In genomic region chr10:102643346-102644065, GRCh38 we compare ENCODE assay signal across 8 cellular contexts. TPM values are rescaled to one million over a fixed set of nuclear protein-coding genes. Genes with fewer than 3 reads are reported as not detected.
DNase-seq lines count a peak whose midpoint lies in the region; ATAC-seq and TF ChIP-seq lines count a peak whose summit lies in the region.

No MANE protein-coding gene starts in this region.

- POLR2A ChIA-PET in activated CD8-positive, alpha-beta T cell treated with anti-CD3 and anti-CD28 coated beads for 36 hours (lab: Charles Lee) = interaction anchor here (0.6 to 4.5 kb wide), 8 partner anchors 9 to 192 kb away, joined by 3 to 35 read pairs (median 5); partner anchors contain the start of genes ARL3, C10orf95, SFXN2 and WBP1L

- no peak for TF ChIP-seq CTCF in AG09319 (IDR thresholded peaks at IDR 0.05; ENCODE audit: low read depth, low read length)
- TF ChIP-seq CTCF in activated CD8-positive, alpha-beta T cell treated with anti-CD3 and anti-CD28 coated beads for 36 hours (IDR thresholded peaks at IDR 0.05) = no peak
- TF ChIP-seq CTCF in mesothelial cell of epicardium (IDR thresholded peaks at IDR 0.05; ENCODE audit: unreplicated experiment) = no peak

- H3K4me3 Mint-ChIP-seq in activated CD8-positive, alpha-beta T cell treated with anti-CD3 and anti-CD28 coated beads for 36 hours = peak overlapping the region; percentile 85
- peak overlapping the region; percentile 91 for H3K4me3 Mint-ChIP-seq in mesothelial cell of epicardium
- H3K4me3 Mint-ChIP-seq in stimulated activated naive CD8-positive, alpha-beta T cell treated with anti-CD3 and anti-CD28 coated beads, Interleukin-15, amount 100 ng/mL, for 72 hours = peak overlapping the region; percentile 90

- ATAC-seq in GM19025 (IDR thresholded peaks at IDR 0.05; ENCODE audit: low read depth, unreplicated experiment) (peak; percentile 2), HG03565 (IDR thresholded peaks at IDR 0.05; ENCODE audit: unreplicated experiment) (no peak)
- ATAC-seq in activated CD8-positive, alpha-beta T cell treated with anti-CD3 and anti-CD28 coated beads for 36 hours = no peak
- ATAC-seq in stimulated activated naive CD8-positive, alpha-beta T cell treated with anti-CD3 and anti-CD28 coated beads, Interleukin-15, amount 100 ng/mL, for 72 hours = no peak

- H3K9me3 Mint-ChIP-seq in activated CD8-positive, alpha-beta T cell treated with anti-CD3 and anti-CD28 coated beads for 36 hours = no peaks in the 10 kb centered on the region
- H3K9me3 Mint-ChIP-seq in mesothelial cell of epicardium = no peaks in the 10 kb centered on the region
- peaks cover 0 to under 1% of the 10 kb centered on the region in 2 donors for H3K9me3 Mint-ChIP-seq in stimulated activated naive CD8-positive, alpha-beta T cell treated with anti-CD3 and anti-CD28 coated beads, Interleukin-15, amount 100 ng/mL, for 72 hours

- H3K4me1 Mint-ChIP-seq in activated CD8-positive, alpha-beta T cell treated with anti-CD3 and anti-CD28 coated beads for 36 hours (ENCODE audit: low read depth) = peaks cover 31% of the 10 kb centered on the region
- H3K4me1 Mint-ChIP-seq in mesothelial cell of epicardium = peaks cover 46% of the 10 kb centered on the region
- H3K4me1 Mint-ChIP-seq in stimulated activated naive CD8-positive, alpha-beta T cell treated with anti-CD3 and anti-CD28 coated beads, Interleukin-15, amount 100 ng/mL, for 72 hours = peaks cover 37% of the 10 kb centered on the region

- H3K27ac Mint-ChIP-seq in activated CD8-positive, alpha-beta T cell treated with anti-CD3 and anti-CD28 coated beads for 36 hours = peak overlapping the region; percentile 93
- peak overlapping the region; percentile 98 for H3K27ac Mint-ChIP-seq in mesothelial cell of epicardium
- H3K27ac Mint-ChIP-seq in stimulated activated naive CD8-positive, alpha-beta T cell treated with anti-CD3 and anti-CD28 coated beads, Interleukin-15, amount 100 ng/mL, for 72 hours = peak overlapping the region; percentile 91 to 95

- no peaks in the 10 kb centered on the region for H3K27me3 Mint-ChIP-seq in activated CD8-positive, alpha-beta T cell treated with anti-CD3 and anti-CD28 coated beads for 36 hours
- no peaks in the 10 kb centered on the region for H3K27me3 Mint-ChIP-seq in mesothelial cell of epicardium (ENCODE audit: low read depth)
- H3K27me3 Mint-ChIP-seq in stimulated activated naive CD8-positive, alpha-beta T cell treated with anti-CD3 and anti-CD28 coated beads, Interleukin-15, amount 100 ng/mL, for 72 hours = no peaks in the 10 kb centered on the region

- DNase-seq in AG09319 (ENCODE audit: extremely low read depth, low read depth) (peak; percentile 44), NCI-H446 treated with DMSO at 0.1 percent for 48 hours (lab: John Stamatoyannopoulos, UW) (peak; percentile 40), epidermal melanocyte (ENCODE audit: insufficient read length, low spot score) (peak; percentile 37), mesothelial cell of epicardium (ENCODE audit: low spot score in 2 of 2, unreplicated experiment in 2 of 2) (peak in 1 of 2 experiments; percentile 71)
- DNase-seq in activated CD8-positive, alpha-beta T cell treated with anti-CD3 and anti-CD28 coated beads for 36 hours = peak; percentile 59
- peak in 1 of 2 donors; percentile 62 for DNase-seq in stimulated activated naive CD8-positive, alpha-beta T cell treated with anti-CD3 and anti-CD28 coated beads, Interleukin-15, amount 100 ng/mL, for 72 hours

- intact Hi-C loops in activated CD8-positive, alpha-beta T cell treated with anti-CD3 and anti-CD28 coated beads for 36 hours (cut with micrococcal nuclease) = no loop called here

- peaks cover 27% of the 10 kb centered on the region for H3K36me3 Mint-ChIP-seq in activated CD8-positive, alpha-beta T cell treated with anti-CD3 and anti-CD28 coated beads for 36 hours (ENCODE audit: low read depth)
- no peaks in the 10 kb centered on the region for H3K36me3 Mint-ChIP-seq in mesothelial cell of epicardium

- CTCF ChIA-PET in activated CD8-positive, alpha-beta T cell treated with anti-CD3 and anti-CD28 coated beads for 36 hours (lab: Charles Lee) = interaction anchor here (1.3 to 3.8 kb wide), 10 partner anchors 8 to 141 kb away, joined by 4 to 22 read pairs (median 6); partner anchors contain the start of genes ACTR1A, ARL3 and SFXN2

RNA-seq across cellular contexts. Expression of gene TRIM8, which starts 0.8 kb away (rescaled TPM):
- total RNA-seq in activated CD8-positive, alpha-beta T cell treated with anti-CD3 and anti-CD28 coated beads for 36 hours = 10 to 100 TPM; 39.5 to 39.8 TPM
- 74.3 to 85.3 TPM (median 79.2 TPM) in 3 replicates for total RNA-seq in mesothelial cell of epicardium
